Comparison of ENCODE assay signal across 17 cellular contexts in the genomic region with DNA sequence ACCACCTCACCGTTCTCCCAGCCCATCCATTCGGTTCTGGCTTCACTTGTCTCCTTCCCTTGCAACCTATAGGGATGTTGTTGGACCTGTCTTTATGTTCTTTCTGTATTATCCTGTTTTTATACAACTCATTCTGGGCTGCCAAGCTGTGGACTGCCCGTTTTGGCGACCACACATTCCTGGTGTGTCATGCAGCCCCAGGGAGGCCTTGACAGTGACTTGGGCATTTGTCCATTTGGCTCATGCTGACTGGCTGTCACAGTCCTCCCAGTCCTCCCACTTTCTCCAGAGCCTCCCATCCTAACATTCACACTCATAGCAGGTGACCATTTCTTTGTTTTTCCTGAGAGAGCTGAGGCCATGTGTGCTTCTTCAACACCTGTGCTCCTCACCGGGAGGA.
"Had no signal": no experiment of that assay in that cellular context is flagged by ENCODE, and none has a peak within 500 bp of the region (broad histone marks: within the 10 kb centered on the region; RNA-seq: fewer than 3 reads in every experiment).

No MANE protein-coding gene starts in this region.

- DNase-seq: activated CD4-positive, alpha-beta T cell treated with anti-CD3 and anti-CD28 coated beads for 48 hours; activated CD4-positive, CD25-positive, alpha-beta regulatory T cell; activated CD8-positive, alpha-beta T cell treated with anti-CD3 and anti-CD28 coated beads for 36 hours; activated naive CD4-positive, alpha-beta T cell treated with Interleukin-2 at 50 U/mL for 16 hours; activated naive CD8-positive, alpha-beta T cell treated with anti-CD3 and anti-CD28 coated beads, Interleukin-2, amount 10 ng/mL, durations not matched to agents 7 days and 5 days; activated T-cell treated with anti-CD3 and anti-CD28 coated beads, Interleukin-2, amount 50 U/mL, for 1 hour; amygdala; effector CD4-positive, alpha-beta T cell; immature natural killer cell; mesenchymal stem cell; mucosa of descending colon; naive thymus-derived CD8-positive, alpha-beta T cell; ovary; psoas muscle; right cardiac atrium; stimulated activated naive CD8-positive, alpha-beta T cell treated with anti-CD3 and anti-CD28 coated beads, Interleukin-15, Interleukin-2, amounts not matched to agents 100 U/mL and 50 U/mL, for 24 hours; tibial artery had no signal

- ATAC-seq: activated CD8-positive, alpha-beta T cell treated with anti-CD3 and anti-CD28 coated beads for 36 hours; mucosa of descending colon; naive thymus-derived CD8-positive, alpha-beta T cell; psoas muscle; right cardiac atrium; stimulated activated naive CD8-positive, alpha-beta T cell treated with anti-CD3 and anti-CD28 coated beads, Interleukin-15, Interleukin-2, amounts not matched to agents 100 U/mL and 50 U/mL, for 24 hours had no signal
